30 cellular contexts compared by ENCODE assay signal in the genomic region with DNA sequence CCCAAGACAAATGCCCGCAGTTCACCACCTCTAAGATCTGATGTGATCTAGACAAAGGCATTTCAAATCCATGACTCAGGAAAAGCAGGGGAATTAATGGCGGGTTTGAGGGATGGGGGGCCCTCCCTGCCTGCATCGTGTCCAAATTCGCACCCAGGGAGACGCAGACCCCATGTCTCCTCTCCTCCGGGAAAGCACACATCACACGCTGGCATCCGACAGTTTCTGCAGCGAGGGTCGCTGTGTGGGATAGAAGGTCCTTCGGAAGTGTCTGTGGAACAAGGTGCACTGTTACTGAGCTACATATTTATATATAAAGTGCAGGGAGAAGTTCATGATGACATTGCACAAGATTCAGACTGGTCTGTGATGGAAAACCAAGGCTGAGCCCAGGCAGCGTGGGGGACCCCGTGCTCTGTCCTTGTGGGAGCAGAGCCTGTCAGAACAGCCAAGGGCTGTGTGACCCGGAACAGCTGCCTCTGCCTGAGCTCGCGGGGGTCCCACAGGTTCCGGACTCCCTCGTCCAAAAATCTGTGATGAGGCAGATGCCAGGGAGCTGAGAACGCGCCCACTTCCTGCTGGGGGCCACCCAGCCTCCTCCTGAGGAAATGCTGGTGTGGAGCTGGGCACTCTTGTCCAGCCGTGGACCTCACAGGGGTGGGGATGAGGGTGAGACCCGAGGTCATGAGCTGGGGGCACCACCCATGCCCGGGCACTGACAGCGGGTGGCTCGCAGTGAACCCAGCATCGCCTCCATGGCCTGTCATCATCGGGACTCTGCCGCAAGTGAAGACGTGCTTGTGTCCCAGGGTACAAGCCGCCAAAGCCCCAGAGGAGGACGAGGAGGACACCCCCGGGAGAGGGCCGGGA.
A peak's percentile ranks its signal among the peaks of the same experiment; 100 is the strongest.
DNase-seq lines count a peak whose midpoint lies in the region; ATAC-seq and TF ChIP-seq lines count a peak whose summit lies in the region.
"Had no signal": no experiment of that assay in that cellular context is flagged by ENCODE, and none has a peak within 500 bp of the region (broad histone marks: within the 10 kb centered on the region; RNA-seq: fewer than 3 reads in every experiment).

No MANE protein-coding gene starts in this region.

- no CpG with 5 or more reads among the region's 33 CpGs for WGBS in neuronal stem cell (ENCODE audit: extremely low coverage in 2 of 2, insufficient read length in 2 of 2, insufficient replicate concordance in 1 of 2), 2 donors
- 82 to 88% methylated on average over 33 of the region's 33 CpGs for WGBS in aorta, 2 donors
- 89 to 92% methylated on average over 28 of the region's 33 CpGs for WGBS in thyroid gland, 2 donors

- H3K4me3 ChIP-seq in left ventricle myocardium inferior (no peak overlapping the region), neuronal stem cell (ENCODE audit: low read length in 2 of 2) (no peak overlapping the region), aorta (ENCODE audit: low read length in 2 of 2) (no peak overlapping the region), thyroid gland (replicated peaks in 1 of 3) (no peak overlapping the region)
- H3K4me3 ChIP-seq: gastroesophageal sphincter, GM12878, hepatocyte, thoracic aorta had no signal

- peaks cover 6 to 8% of the 10 kb centered on the region in 2 donors for H3K9me3 Mint-ChIP-seq in stimulated activated naive CD8-positive, alpha-beta T cell treated with anti-CD3 and anti-CD28 coated beads, Interleukin-15, amount 100 ng/mL, for 72 hours
- H3K9me3 Mint-ChIP-seq: activated CD4-positive, alpha-beta memory T cell treated with anti-CD3 and anti-CD28 coated beads, Interleukin-2, amount 10 ng/mL, durations not matched to agents 7 days and 5 days; stimulated activated naive CD8-positive, alpha-beta T cell treated with anti-CD3 and anti-CD28 coated beads, Interleukin-15, Interleukin-2, amounts not matched to agents 100 ng/mL and 50 ng/mL, for 24 hours had no signal

- H3K27me3 ChIP-seq in left ventricle myocardium inferior (ENCODE audit: low read depth) = peaks cover 57% of the 10 kb centered on the region
- H3K27me3 ChIP-seq in neuronal stem cell (ENCODE audit: control insufficient read depth in 3 of 3, insufficient read depth in 3 of 3, low read depth in 1 of 3, low read length in 3 of 3) = peaks cover 0 to 23% (median 2%) of the 10 kb centered on the region in 3 experiments
- no peaks in the 10 kb centered on the region for H3K27me3 ChIP-seq in aorta (ENCODE audit: control insufficient read depth in 1 of 2, insufficient read depth in 2 of 2, low read length in 1 of 2)
- H3K27me3 ChIP-seq in thyroid gland = no peaks in the 10 kb centered on the region

- H2AFZ ChIP-seq in neuronal stem cell (ENCODE audit: low read length) = no peak overlapping the region
- H2AFZ ChIP-seq: hepatocyte had no signal

- H3K4ac ChIP-seq in neuronal stem cell (ENCODE audit: low read length) = no peak overlapping the region

- H2BK120ac ChIP-seq in neuronal stem cell (ENCODE audit: low read depth, low read length) = peak overlapping the region; percentile 87

- H3K14ac ChIP-seq in neuronal stem cell (ENCODE audit: low read length) = peak overlapping the region; percentile 95

- TF ChIP-seq CTCF in left ventricle myocardium inferior (IDR thresholded peaks at IDR 0.05; ENCODE audit: borderline replicate concordance) (no peak), thyroid gland (IDR thresholded peaks at IDR 0.05) (no peak)

- peaks cover 18% of the 10 kb centered on the region for H3K27me3 Mint-ChIP-seq in stimulated activated naive CD8-positive, alpha-beta T cell treated with anti-CD3 and anti-CD28 coated beads, Interleukin-15, amount 100 ng/mL, for 72 hours
- H3K27me3 Mint-ChIP-seq: B cell had no signal

- peak overlapping the region; percentile 86 for H3K18ac ChIP-seq in neuronal stem cell (ENCODE audit: low read length)

- H2AK5ac ChIP-seq in neuronal stem cell (ENCODE audit: low read depth, low read length) = peak overlapping the region; percentile 59

- H3K9me3 ChIP-seq in left ventricle myocardium inferior (replicated peaks) (peaks cover 12% of the 10 kb centered on the region), neuronal stem cell (replicated peaks in 1 of 2; ENCODE audit: control insufficient read depth in 2 of 2, insufficient read depth in 1 of 2, low read depth in 1 of 2, low read length in 2 of 2) (no peaks in the 10 kb centered on the region), aorta (ENCODE audit: control insufficient read depth, low read length) (peaks cover 2% of the 10 kb centered on the region), thyroid gland (no peaks in the 10 kb centered on the region)
- H3K9me3 ChIP-seq: thoracic aorta had no signal

- peak overlapping the region; percentile 84 for H2BK15ac ChIP-seq in neuronal stem cell (ENCODE audit: low read length)

- H3K27ac Mint-ChIP-seq in stimulated activated naive CD8-positive, alpha-beta T cell treated with anti-CD3 and anti-CD28 coated beads, Interleukin-15, amount 100 ng/mL, for 72 hours = no peak overlapping the region
- H3K27ac Mint-ChIP-seq: activated CD4-positive, alpha-beta memory T cell treated with anti-CD3 and anti-CD28 coated beads, Interleukin-2, amount 10 ng/mL, durations not matched to agents 7 days and 5 days; activated naive CD4-positive, alpha-beta T cell treated with anti-CD3 and anti-CD28 coated beads for 36 hours; B cell; stimulated activated naive CD8-positive, alpha-beta T cell treated with anti-CD3 and anti-CD28 coated beads, Interleukin-15, Interleukin-2, amounts not matched to agents 100 ng/mL and 50 ng/mL, for 24 hours had no signal

- no peak for DNase-seq in stimulated activated naive CD8-positive, alpha-beta T cell treated with anti-CD3 and anti-CD28 coated beads, Interleukin-15, Interleukin-2, amounts not matched to agents 100 U/mL and 50 U/mL, for 24 hours
- DNase-seq in stimulated activated naive CD8-positive, alpha-beta T cell treated with anti-CD3 and anti-CD28 coated beads, Interleukin-15, amount 100 ng/mL, for 72 hours = no peak
- DNase-seq in left ventricle myocardium inferior (peak; percentile 11), neuronal stem cell (ENCODE audit: low spot score) (no peak), aorta (peak in 1 of 2 donors; percentile 62), thyroid gland (no peak), AG20443 (ENCODE audit: low spot score) (no peak)
- DNase-seq: activated CD4-positive, alpha-beta memory T cell treated with anti-CD3 and anti-CD28 coated beads, Interleukin-2, amount 10 ng/mL, durations not matched to agents 7 days and 5 days; activated CD8-positive, alpha-beta memory T cell treated with anti-CD3 and anti-CD28 coated beads, Interleukin-2, amount 50 U/mL, for 4 hours; activated naive CD4-positive, alpha-beta T cell treated with anti-CD3 and anti-CD28 coated beads for 36 hours; DMS153; Kasumi-1; NCI-H1436; NCI-H2081; NCI-H2227 treated with DMSO at 0.1 percent for 48 hours; NCI-H526; NK-92 treated with Interleukin-12 subunit alpha and Interleukin-12 subunit beta, amount 100 ng/mL, for 24 hours; nucleus accumbens; PC-3; SHP77; small intestine; T-helper 2 cell had no signal

- H3K4me1 ChIP-seq in left ventricle myocardium inferior = peaks cover under 1% of the 10 kb centered on the region
- H3K4me1 ChIP-seq in neuronal stem cell (ENCODE audit: control insufficient read depth in 2 of 2, insufficient read depth in 1 of 2, low read depth in 1 of 2, low read length in 2 of 2) = peaks cover 0 to 15% of the 10 kb centered on the region in 2 donors
- no peaks in the 10 kb centered on the region for H3K4me1 ChIP-seq in aorta (ENCODE audit: control insufficient read depth in 1 of 2, insufficient read depth in 2 of 2, low read length in 2 of 2)
- peaks cover 10 to 13% of the 10 kb centered on the region in 2 donors for H3K4me1 ChIP-seq in thyroid gland
- H3K4me1 ChIP-seq: gastroesophageal sphincter had no signal

- no peak overlapping the region for H3K4me2 ChIP-seq in neuronal stem cell (ENCODE audit: insufficient read depth, low read length, poor library complexity, severe bottlenecking)
- H3K4me2 ChIP-seq: hepatocyte had no signal

- intact Hi-C loops in left ventricle myocardium inferior (cut with micrococcal nuclease) (no loop called here), aorta (cut with DNase I) (no loop called here), thyroid gland (cut with DNase I) (no loop called here)

- H3K27ac ChIP-seq in left ventricle myocardium inferior (replicated peaks) = no peak overlapping the region
- no peak overlapping the region for H3K27ac ChIP-seq in neuronal stem cell (replicated peaks; ENCODE audit: low read length)
- no peak overlapping the region for H3K27ac ChIP-seq in aorta (ENCODE audit: low read depth in 1 of 2, low read length in 2 of 2)
- no peak overlapping the region for H3K27ac ChIP-seq in thyroid gland
- H3K27ac ChIP-seq: gastroesophageal sphincter, hepatocyte, thoracic aorta had no signal

- no peak for TF ChIP-seq POLR2A in thyroid gland (IDR thresholded peaks at IDR 0.05)

- H4K91ac ChIP-seq in neuronal stem cell (ENCODE audit: low read depth, low read length, poor library complexity) = no peak overlapping the region

- H3K79me1 ChIP-seq in neuronal stem cell (ENCODE audit: low read depth, low read length) = no peaks in the 10 kb centered on the region

- H2BK12ac ChIP-seq in neuronal stem cell (ENCODE audit: low read length) = peak overlapping the region; percentile 33

- H3K4me3 Mint-ChIP-seq in stimulated activated naive CD8-positive, alpha-beta T cell treated with anti-CD3 and anti-CD28 coated beads, Interleukin-15, amount 100 ng/mL, for 72 hours = no peak overlapping the region
- H3K4me3 Mint-ChIP-seq: activated CD4-positive, alpha-beta memory T cell treated with anti-CD3 and anti-CD28 coated beads, Interleukin-2, amount 10 ng/mL, durations not matched to agents 7 days and 5 days; activated naive CD4-positive, alpha-beta T cell treated with anti-CD3 and anti-CD28 coated beads for 36 hours; B cell; brain; stimulated activated naive CD8-positive, alpha-beta T cell treated with anti-CD3 and anti-CD28 coated beads, Interleukin-15, Interleukin-2, amounts not matched to agents 100 ng/mL and 50 ng/mL, for 24 hours had no signal

- ATAC-seq in stimulated activated naive CD8-positive, alpha-beta T cell treated with anti-CD3 and anti-CD28 coated beads, Interleukin-15, Interleukin-2, amounts not matched to agents 100 U/mL and 50 U/mL, for 24 hours = peak; percentile 32
- no peak for ATAC-seq in stimulated activated naive CD8-positive, alpha-beta T cell treated with anti-CD3 and anti-CD28 coated beads, Interleukin-15, amount 100 ng/mL, for 72 hours
- peak; percentile 29 for ATAC-seq in aorta (ENCODE audit: low FRiP score)
- ATAC-seq in GM18907 (IDR thresholded peaks at IDR 0.05; ENCODE audit: unreplicated experiment) = no peak
- ATAC-seq: gastroesophageal sphincter, GM12878, PC-3 had no signal

- peak overlapping the region; percentile 39 for H3K9ac ChIP-seq in neuronal stem cell (ENCODE audit: low read depth, low read length, poor library complexity)

- H3K36me3 ChIP-seq in left ventricle myocardium inferior = no peaks in the 10 kb centered on the region
- H3K36me3 ChIP-seq in neuronal stem cell (replicated peaks in 1 of 2; ENCODE audit: control insufficient read depth in 2 of 2, insufficient read depth in 2 of 2, low read length in 2 of 2) = no peaks in the 10 kb centered on the region
- H3K36me3 ChIP-seq in aorta (ENCODE audit: control insufficient read depth in 1 of 2, insufficient read depth in 2 of 2, low read length in 1 of 2) = no peaks in the 10 kb centered on the region
- no peaks in the 10 kb centered on the region for H3K36me3 ChIP-seq in thyroid gland
- H3K36me3 ChIP-seq: gastroesophageal sphincter, thoracic aorta had no signal

- no peak overlapping the region for H4K8ac ChIP-seq in neuronal stem cell (ENCODE audit: low read depth, low read length)

- no peaks in the 10 kb centered on the region for H3K4me1 Mint-ChIP-seq in stimulated activated naive CD8-positive, alpha-beta T cell treated with anti-CD3 and anti-CD28 coated beads, Interleukin-15, amount 100 ng/mL, for 72 hours
- H3K4me1 Mint-ChIP-seq: activated CD4-positive, alpha-beta memory T cell treated with anti-CD3 and anti-CD28 coated beads, Interleukin-2, amount 10 ng/mL, durations not matched to agents 7 days and 5 days; B cell had no signal

- peak overlapping the region; percentile 60 for H2BK5ac ChIP-seq in neuronal stem cell (ENCODE audit: low read length)

- H3K23ac ChIP-seq in neuronal stem cell (ENCODE audit: low read depth, low read length, poor library complexity) = peak overlapping the region; percentile 75

Comparison
In these comparisons a context has a peak if more than half of its experiments do, and no peak if none do; other contexts are left out.
1. ATAC-seq: peak in stimulated activated naive CD8-positive, alpha-beta T cell treated with anti-CD3 and anti-CD28 coated beads, Interleukin-15, Interleukin-2, amounts not matched to agents 100 U/mL and 50 U/mL, for 24 hours (single experiment) and aorta (single experiment); none in stimulated activated naive CD8-positive, alpha-beta T cell treated with anti-CD3 and anti-CD28 coated beads, Interleukin-15, amount 100 ng/mL, for 72 hours (single experiment) and GM18907 (single experiment).